20 cellular contexts compared by ENCODE assay signal in genomic region chr20:3262566-3262965, GRCh38. TPM values are rescaled to one million over a fixed set of nuclear protein-coding genes. Genes with fewer than 3 reads are reported as not detected.
DNase-seq lines count a peak whose midpoint lies in the region; ATAC-seq lines count a peak whose summit lies in the region.
"Had no signal": no experiment of that assay in that cellular context is flagged by ENCODE, and none has a peak within 500 bp of the region (broad histone marks: within the 10 kb centered on the region; RNA-seq: fewer than 3 reads in every experiment).

No MANE protein-coding gene starts in this region.

- DNase-seq in A172 (ENCODE audit: low spot score) (peak; percentile 33), GM03348 (ENCODE audit: low spot score) (peak; percentile 22), RKO (ENCODE audit: low spot score) (peak; percentile 17), iris pigment epithelial cell (ENCODE audit: low read depth) (peak; percentile 62), substantia nigra (lab: John Stamatoyannopoulos, UW) (no peak)
- DNase-seq in activated CD8-positive, alpha-beta T cell treated with anti-CD3 and anti-CD28 coated beads, Interleukin-2, amount 10 ng/mL, durations not matched to agents 7 days and 5 days = no peak
- no peak for DNase-seq in activated CD4-positive, alpha-beta T cell treated with anti-CD3 and anti-CD28 coated beads for 48 hours
- DNase-seq: DMS 273 treated with DMSO at 0.1 percent for 48 hours, KBM-7, NCI-H1048, NCI-H1436 treated with DMSO at 0.1 percent for 48 hours, NCI-H2029 treated with DMSO at 0.1 percent for 48 hours, NCI-H2171 treated with DMSO at 0.1 percent for 48 hours, NCI-H510A, NCI-H774, Peyer's patch, SHP77 had no signal

- H3K4me3 Mint-ChIP-seq in activated CD8-positive, alpha-beta T cell treated with anti-CD3 and anti-CD28 coated beads, Interleukin-2, amount 10 ng/mL, durations not matched to agents 7 days and 5 days = no peak overlapping the region

- no peaks in the 10 kb centered on the region for H3K27me3 Mint-ChIP-seq in activated CD8-positive, alpha-beta T cell treated with anti-CD3 and anti-CD28 coated beads, Interleukin-2, amount 10 ng/mL, durations not matched to agents 7 days and 5 days (ENCODE audit: low read depth)

- no peak overlapping the region for H3K27ac ChIP-seq in substantia nigra (ENCODE audit: low read depth, low read length, poor library complexity, severe bottlenecking)
- H3K27ac ChIP-seq: A549, C4-2B, Peyer's patch had no signal

- H3K4me1 Mint-ChIP-seq in activated CD8-positive, alpha-beta T cell treated with anti-CD3 and anti-CD28 coated beads, Interleukin-2, amount 10 ng/mL, durations not matched to agents 7 days and 5 days (ENCODE audit: low read depth) = no peaks in the 10 kb centered on the region

- no peak overlapping the region for H3K27ac Mint-ChIP-seq in activated CD8-positive, alpha-beta T cell treated with anti-CD3 and anti-CD28 coated beads, Interleukin-2, amount 10 ng/mL, durations not matched to agents 7 days and 5 days

- no peaks in the 10 kb centered on the region for H3K9me3 Mint-ChIP-seq in activated CD8-positive, alpha-beta T cell treated with anti-CD3 and anti-CD28 coated beads, Interleukin-2, amount 10 ng/mL, durations not matched to agents 7 days and 5 days (ENCODE audit: insufficient read depth)

- no peak for ATAC-seq in GM21390 (IDR thresholded peaks at IDR 0.05; ENCODE audit: unreplicated experiment)
- no peak for ATAC-seq in activated CD8-positive, alpha-beta T cell treated with anti-CD3 and anti-CD28 coated beads, Interleukin-2, amount 10 ng/mL, durations not matched to agents 7 days and 5 days

- POLR2A ChIA-PET in activated CD8-positive, alpha-beta T cell treated with anti-CD3 and anti-CD28 coated beads, Interleukin-2, amount 10 ng/mL, durations not matched to agents 7 days and 5 days (lab: Charles Lee) = interaction anchor here (0.5 kb wide), 1 partner anchor 332 kb away, joined by 3 read pairs; no protein-coding TSS in a partner anchor

- CTCF ChIA-PET in activated CD8-positive, alpha-beta T cell treated with anti-CD3 and anti-CD28 coated beads, Interleukin-2, amount 10 ng/mL, durations not matched to agents 7 days and 5 days (lab: Charles Lee) = no interaction called here

- no peaks in the 10 kb centered on the region for H3K36me3 Mint-ChIP-seq in activated CD8-positive, alpha-beta T cell treated with anti-CD3 and anti-CD28 coated beads, Interleukin-2, amount 10 ng/mL, durations not matched to agents 7 days and 5 days (ENCODE audit: low read depth)

RNA-seq across cellular contexts. Expression of gene SLC4A11, which starts 23.6 kb away (rescaled TPM):
- total RNA-seq in A172 (2014; rRNA removed; shearing (Covaris generic)) = 4.8 and 5.2 TPM in 2 replicates
- total RNA-seq in activated CD8-positive, alpha-beta T cell treated with anti-CD3 and anti-CD28 coated beads, Interleukin-2, amount 10 ng/mL, durations not matched to agents 7 days and 5 days = 1 to 10 TPM; 1.6 to 2.8 TPM

RNA-seq across cellular contexts. Expression of gene ITPA, which starts 53.3 kb away (rescaled TPM):
- total RNA-seq in A172 (2014; rRNA removed; shearing (Covaris generic)) = 85.8 and 92.7 TPM in 2 replicates
- total RNA-seq in activated CD8-positive, alpha-beta T cell treated with anti-CD3 and anti-CD28 coated beads, Interleukin-2, amount 10 ng/mL, durations not matched to agents 7 days and 5 days = 10 to 100 TPM; 53.2 to 60.7 TPM

RNA-seq across cellular contexts. Expression of gene DDRGK1, which starts 58.1 kb away (rescaled TPM):
- 70.0 and 76.8 TPM in 2 replicates for total RNA-seq in A172 (2014; rRNA removed; shearing (Covaris generic))
- total RNA-seq in activated CD8-positive, alpha-beta T cell treated with anti-CD3 and anti-CD28 coated beads, Interleukin-2, amount 10 ng/mL, durations not matched to agents 7 days and 5 days = 10 to 100 TPM; 49.0 to 54.4 TPM

Comparison
In these comparisons a context has a peak if more than half of its experiments do, and no peak if none do; other contexts are left out.
1. DNase-seq: peak in A172 (single experiment), GM03348 (single experiment), RKO (single experiment) and iris pigment epithelial cell (single experiment); none in activated CD8-positive, alpha-beta T cell treated with anti-CD3 and anti-CD28 coated beads, Interleukin-2, amount 10 ng/mL, durations not matched to agents 7 days and 5 days (single experiment), activated CD4-positive, alpha-beta T cell treated with anti-CD3 and anti-CD28 coated beads for 48 hours (single experiment) and substantia nigra (0 of 49).